In the genomic region with DNA sequence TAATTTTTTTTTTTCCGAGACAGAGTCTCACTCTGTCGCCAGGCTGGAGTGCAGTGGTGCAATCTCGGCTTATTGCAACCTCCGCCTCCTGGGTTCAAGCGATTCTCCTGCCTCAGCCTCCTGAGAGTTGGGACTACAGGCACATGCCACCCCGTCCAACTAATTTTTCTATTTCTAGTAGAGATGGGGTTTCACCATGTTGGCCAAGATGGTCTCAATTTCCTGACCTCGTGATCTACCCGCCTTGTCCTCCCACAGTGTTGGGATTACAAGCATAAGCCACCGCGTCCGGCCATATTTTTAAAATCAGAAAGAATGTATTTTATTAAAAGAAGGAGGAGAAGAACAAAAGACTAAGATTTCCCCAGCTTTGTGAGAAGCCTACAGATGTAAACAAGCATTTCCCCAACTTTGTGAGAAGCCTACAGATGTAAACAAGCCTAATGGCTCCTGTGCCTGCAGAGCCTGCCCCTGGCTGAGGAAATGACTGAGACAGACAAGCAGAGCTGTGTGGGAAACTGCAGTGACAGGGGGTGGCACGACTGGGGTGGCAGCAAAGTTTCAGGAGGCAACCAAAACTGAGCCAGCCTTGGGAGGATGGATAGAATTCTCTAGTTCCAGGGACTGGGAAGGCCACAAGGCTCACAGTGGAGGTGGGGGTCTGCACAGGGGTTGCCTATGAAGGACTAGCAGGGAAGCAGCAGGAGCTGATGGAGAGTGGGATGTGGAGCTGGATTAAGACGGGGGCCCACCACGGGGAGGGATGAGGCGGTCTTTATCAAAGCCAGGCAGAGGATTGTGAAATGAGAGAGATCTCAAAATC, we compare ENCODE assay signal across 25 cellular contexts.
"Had no signal": no experiment of that assay in that cellular context is flagged by ENCODE, and none has a peak within 500 bp of the region (broad histone marks: within the 10 kb centered on the region; RNA-seq: fewer than 3 reads in every experiment).

No MANE protein-coding gene starts in this region.

- H3K4me1 Mint-ChIP-seq: activated naive CD8-positive, alpha-beta T cell treated with anti-CD3 and anti-CD28 coated beads, Interleukin-2, amount 10 ng/mL, durations not matched to agents 7 days and 5 days; brain; immature natural killer cell; memory B cell; natural killer cell had no signal

- H3K36me3 Mint-ChIP-seq: natural killer cell had no signal

- H3K9me3 Mint-ChIP-seq: activated naive CD8-positive, alpha-beta T cell treated with anti-CD3 and anti-CD28 coated beads, Interleukin-2, amount 10 ng/mL, durations not matched to agents 7 days and 5 days; brain; immature natural killer cell; memory B cell; natural killer cell had no signal

- H3K27me3 Mint-ChIP-seq: activated naive CD8-positive, alpha-beta T cell treated with anti-CD3 and anti-CD28 coated beads, Interleukin-2, amount 10 ng/mL, durations not matched to agents 7 days and 5 days; memory B cell; progenitor cell of endocrine pancreas; T-helper 17 cell had no signal

- H3K27ac Mint-ChIP-seq: activated naive CD8-positive, alpha-beta T cell treated with anti-CD3 and anti-CD28 coated beads, Interleukin-2, amount 10 ng/mL, durations not matched to agents 7 days and 5 days; brain; memory B cell; natural killer cell; progenitor cell of endocrine pancreas; T-helper 17 cell had no signal

- ATAC-seq: activated CD4-positive, CD25-positive, alpha-beta regulatory T cell treated with anti-CD3 and anti-CD28 coated beads, Interleukin-2, amount 50 U/mL, for 24 hours; heart left ventricle; natural killer cell; SK-N-SH treated with all-trans-retinoic acid at 6 μM for 48 hours; T-helper 17 cell; upper lobe of right lung had no signal

- DNase-seq: activated CD4-positive, alpha-beta T cell treated with anti-CD3 and anti-CD28 coated beads, Interleukin-2, amount 50 U/mL, for 1 hour; activated effector memory CD4-positive, alpha-beta T cell treated with Interleukin-2 at 50 U/mL for 16 hours; activated naive CD4-positive, alpha-beta T cell treated with Interleukin-2 at 50 U/mL for 16 hours; activated naive CD8-positive, alpha-beta T cell treated with anti-CD3 and anti-CD28 coated beads, Interleukin-2, amount 10 ng/mL, durations not matched to agents 7 days and 5 days; activated T-cell treated with anti-CD3 and anti-CD28 coated beads, Interleukin-2, amount 50 U/mL, for 48 hours; cerebellar nuclear complex; colonic mucosa; effector CD8-positive, alpha-beta T cell; heart left ventricle; hypothalamus; immature natural killer cell; natural killer cell; retina; sigmoid colon; SJCRH30; T-helper 17 cell; T1000; tibial artery; upper lobe of right lung; WERI-Rb-1 had no signal

- H3K4me3 Mint-ChIP-seq: activated naive CD8-positive, alpha-beta T cell treated with anti-CD3 and anti-CD28 coated beads, Interleukin-2, amount 10 ng/mL, durations not matched to agents 7 days and 5 days; brain; immature natural killer cell; memory B cell; natural killer cell; T-helper 17 cell had no signal
